In the genomic region with DNA sequence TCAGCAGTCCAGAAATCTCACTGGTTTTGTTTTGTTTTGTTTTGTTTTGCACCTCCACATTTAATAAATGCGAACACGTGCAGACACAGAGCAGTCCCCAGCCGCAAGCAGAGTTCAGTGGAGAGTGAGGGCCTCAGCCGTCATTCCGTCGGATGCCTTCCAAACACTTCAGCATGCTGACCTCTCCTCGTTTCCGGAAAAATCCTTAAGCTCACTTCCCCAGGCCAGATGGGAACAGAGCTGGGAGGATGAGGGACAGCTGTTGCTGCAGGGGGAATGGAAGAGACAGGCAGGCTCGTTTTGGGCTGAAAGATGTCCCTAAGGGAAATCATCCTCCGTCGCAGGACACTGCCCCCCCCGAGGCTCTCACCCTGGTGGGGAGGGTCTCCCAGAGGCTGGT, we compare ENCODE assay signal across 19 cellular contexts. TPM values are rescaled to one million over a fixed set of nuclear protein-coding genes. Genes with fewer than 3 reads are reported as not detected.
DNase-seq lines count a peak whose midpoint lies in the region; TF ChIP-seq lines count a peak whose summit lies in the region.
"Had no signal": no experiment of that assay in that cellular context is flagged by ENCODE, and none has a peak within 500 bp of the region (broad histone marks: within the 10 kb centered on the region; RNA-seq: fewer than 3 reads in every experiment).

No MANE protein-coding gene starts in this region.

- no peaks in the 10 kb centered on the region for H3K36me3 ChIP-seq in hepatocyte (replicated peaks; ENCODE audit: insufficient read depth, low read depth)

- H3K4me2 ChIP-seq in hepatocyte, result no peak overlapping the region

- no peaks in the 10 kb centered on the region for H3K27me3 ChIP-seq in hepatocyte

- no peaks in the 10 kb centered on the region for H4K20me1 ChIP-seq in hepatocyte (ENCODE audit: insufficient read depth, poor library complexity, severe bottlenecking)

- peak overlapping the region; percentile 48 for H3K27ac Mint-ChIP-seq in neural crest cell (ENCODE audit: unreplicated experiment)

- no peak overlapping the region for H3K4me3 ChIP-seq in hepatocyte
- H3K4me3 ChIP-seq: K562 had no signal

- H3K27me3 Mint-ChIP-seq in neural crest cell (ENCODE audit: low read depth), result no peaks in the 10 kb centered on the region

- TF ChIP-seq CTCF in hepatocyte (IDR thresholded peaks at IDR 0.05; ENCODE audit: poor library complexity) (no peak), neural crest cell (conservative IDR thresholded peaks at IDR 0.05) (no peak)

- peak; percentile 47 for DNase-seq in NCI-H82 (lab: John Stamatoyannopoulos, UW)
- DNase-seq in NCI-H82 treated with DMSO at 0.1 percent for 48 hours (lab: John Stamatoyannopoulos, UW; ENCODE audit: unreplicated experiment), result no peak
- no peak for DNase-seq in hepatocyte (ENCODE audit: low spot score)
- no peak for DNase-seq in neural crest cell (ENCODE audit: low read depth, low spot score)
- no peak for DNase-seq in CD1c-positive myeloid dendritic cell (ENCODE audit: extremely low spot score)
- DNase-seq in AG08395 (ENCODE audit: low spot score), result no peak
- no peak for DNase-seq in stimulated activated naive CD4-positive, alpha-beta T cell (lab: John Stamatoyannopoulos, UW)
- DNase-seq in DMS114 treated with DMSO at 0.1 percent for 48 hours (lab: John Stamatoyannopoulos, UW; ENCODE audit: unreplicated experiment), result no peak
- DNase-seq: Calu3, GF-D8, GOT3, NCI-H1436 treated with DMSO at 0.1 percent for 48 hours, NCI-H2081, NCI-H2227 treated with DMSO at 0.1 percent for 48 hours, NCI-H526 treated with DMSO at 0.1 percent for 48 hours, SHP77 treated with DMSO at 0.1 percent for 48 hours had no signal

- no peak overlapping the region for H2AFZ ChIP-seq in hepatocyte

- no peaks in the 10 kb centered on the region for H3K9me3 ChIP-seq in hepatocyte (ENCODE audit: low read depth)

- H3K27ac ChIP-seq in hepatocyte, result peak overlapping the region; percentile 44
- H3K27ac ChIP-seq: C4-2B, HL-60 had no signal

- peaks cover 24% of the 10 kb centered on the region for H3K4me1 Mint-ChIP-seq in neural crest cell

- no peak overlapping the region for H3K4me3 Mint-ChIP-seq in neural crest cell

- H3K9me3 Mint-ChIP-seq in neural crest cell, result peaks cover 7% of the 10 kb centered on the region

- H3K79me2 ChIP-seq in hepatocyte, result no peaks in the 10 kb centered on the region

- H3K36me3 Mint-ChIP-seq in neural crest cell (ENCODE audit: low read depth), result peaks cover 2% of the 10 kb centered on the region

- H3K4me1 ChIP-seq in hepatocyte (ENCODE audit: insufficient read depth), result peaks cover 28% of the 10 kb centered on the region

- 52% methylated on average over 12 of the region's 12 CpGs for WGBS in hepatocyte (ENCODE audit: low lambda C conversion rate, missing lambda C conversion rate)

- H3K9me2 ChIP-seq in hepatocyte (replicated peaks; ENCODE audit: insufficient read depth), result no peaks in the 10 kb centered on the region

RNA-seq across cellular contexts. Expression of a gene that starts 17.2 kb away (rescaled TPM):
- total RNA-seq in hepatocyte (72.6 and 90.4 TPM in 2 replicates), neural crest cell (55.5 and 58.4 TPM in 2 replicates)
- polyA plus RNA-seq in hepatocyte, result 41.3 and 50.8 TPM in 2 replicates
- polyA plus RNA-seq: K562 had no signal
